ENCODE assay signal across 11 cellular contexts in the genomic region with DNA sequence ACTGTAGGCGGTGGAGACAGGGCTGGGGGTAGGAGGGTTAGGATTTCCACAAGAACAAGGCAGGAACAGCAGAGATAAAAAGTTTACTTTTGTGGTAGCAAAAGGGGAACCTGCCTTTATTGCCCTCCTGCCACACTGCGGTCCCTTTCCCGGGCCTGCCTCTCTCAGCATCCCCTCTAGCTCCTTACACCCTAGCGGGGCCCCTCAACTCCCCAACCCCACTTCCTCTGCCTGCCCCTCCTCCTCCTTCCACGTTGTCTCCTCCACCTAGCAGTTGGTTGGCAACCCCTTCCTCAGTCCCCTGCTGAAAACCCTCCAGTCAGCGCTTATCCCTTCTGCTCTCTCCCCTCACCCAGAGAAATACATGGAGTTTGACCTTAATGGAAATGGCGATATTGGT. TPM values are rescaled to one million over a fixed set of nuclear protein-coding genes. Genes with fewer than 3 reads are reported as not detected.
DNase-seq lines count a peak whose midpoint lies in the region; ATAC-seq lines count a peak whose summit lies in the region.
"Had no signal": no experiment of that assay in that cellular context is flagged by ENCODE, and none has a peak within 500 bp of the region (broad histone marks: within the 10 kb centered on the region; RNA-seq: fewer than 3 reads in every experiment).

No MANE protein-coding gene starts in this region.

- H3K9ac ChIP-seq in HUES64 (ENCODE audit: low read depth, low read length), result 0 out of 2 replicates have a peak overlapping the region, but pooled peaks have one; percentile 32

- intact Hi-C loops in posterior vena cava (cut with DNase I), result no loop called here

- DNase-seq in Ammon's horn (ENCODE audit: low spot score) (peak; percentile 34), medulla oblongata (ENCODE audit: extremely low spot score) (peak; percentile 30), posterior vena cava (ENCODE audit: low spot score) (no peak), A172 (ENCODE audit: low spot score) (no peak), HuH-7 (ENCODE audit: low spot score) (no peak)
- peak; percentile 75 for DNase-seq in activated CD8-positive, alpha-beta memory T cell treated with anti-CD3 and anti-CD28 coated beads, Interleukin-2, amount 50 U/mL, for 48 hours
- DNase-seq: gastrocnemius medialis had no signal

- H3K4me1 ChIP-seq in HUES64 (ENCODE audit: insufficient read depth, low read length), result peaks cover 10% of the 10 kb centered on the region; the same call in 1 of the 2 replicates

- 72% methylated on average over 7 of the region's 7 CpGs for WGBS in HUES64

- no peak overlapping the region for H3K27ac ChIP-seq in HUES64 (ENCODE audit: low read depth, low read length)
- H3K27ac ChIP-seq: gastrocnemius medialis had no signal

- H3K27me3 ChIP-seq in HUES64 (ENCODE audit: insufficient read depth, low read length), result no peaks in the 10 kb centered on the region
- H3K27me3 ChIP-seq: gastrocnemius medialis had no signal

- H3K36me3 ChIP-seq in HUES64 (ENCODE audit: insufficient read depth, low read length), result no peaks in the 10 kb centered on the region
- H3K36me3 ChIP-seq: gastrocnemius medialis had no signal

- no peaks in the 10 kb centered on the region for H3K9me3 ChIP-seq in HUES64 (ENCODE audit: insufficient read depth, low read depth, low read length)
- H3K9me3 ChIP-seq: gastrocnemius medialis had no signal

- no peak for ATAC-seq in GM19351 (IDR thresholded peaks at IDR 0.05; ENCODE audit: unreplicated experiment)
- ATAC-seq: gastrocnemius medialis had no signal

- H3K4me3 ChIP-seq in HUES64 (ENCODE audit: low read length), result no peak overlapping the region

RNA-seq across cellular contexts. Expression of a gene that starts 0.7 kb away (rescaled TPM):
- 7.2 TPM for polyA plus RNA-seq in HUES64 (2013, experiment 1 of 2)
- 8.2 TPM for polyA plus RNA-seq in HUES64 (2013, experiment 2 of 2)
- total RNA-seq in posterior vena cava, result 10 to 100 TPM; 18.1 to 68.7 TPM
- not detected in 2 replicates for total RNA-seq in A172 (2014; rRNA removed; shearing (Covaris generic))
- total RNA-seq: pulmonary artery endothelial cell, RPMI7951 had no signal

RNA-seq across cellular contexts. Expression of a gene that starts 4.8 kb away (rescaled TPM):
- polyA plus RNA-seq in HUES64 (2013, experiment 1 of 2), result 191 TPM
- polyA plus RNA-seq in HUES64 (2013, experiment 2 of 2), result 211 TPM
- 100 to 1,000 TPM; 119 to 133 TPM for total RNA-seq in posterior vena cava
- 46.7 and 55.9 TPM in 2 replicates for total RNA-seq in A172 (2014; rRNA removed; shearing (Covaris generic))

RNA-seq across cellular contexts. Expression of a gene that starts 22.9 kb away (rescaled TPM):
- polyA plus RNA-seq in HUES64 (2013, experiment 1 of 2), result not detected
- not detected for polyA plus RNA-seq in HUES64 (2013, experiment 2 of 2)
- total RNA-seq in posterior vena cava, result not detected
- total RNA-seq in A172 (2014; rRNA removed; shearing (Covaris generic)), result not detected in 2 replicates
- total RNA-seq: gastrocnemius medialis, pulmonary artery endothelial cell had no signal

RNA-seq across cellular contexts. Expression of a gene that starts 29.7 kb away (rescaled TPM):
- polyA plus RNA-seq in HUES64 (2013, experiment 1 of 2), result not detected
- not detected for polyA plus RNA-seq in HUES64 (2013, experiment 2 of 2)
- total RNA-seq in posterior vena cava, result 10 to 100 TPM in 1 of 2 donors, 1 to 10 TPM in 1; 9.2 to 24.8 TPM
- not detected in 2 replicates for total RNA-seq in A172 (2014; rRNA removed; shearing (Covaris generic))
- total RNA-seq: RPMI7951 had no signal

RNA-seq across cellular contexts. Expression of a gene that starts 33.5 kb away (rescaled TPM):
- polyA plus RNA-seq in HUES64 (2013, experiment 1 of 2), result not detected
- not detected for polyA plus RNA-seq in HUES64 (2013, experiment 2 of 2)
- 1 to 10 TPM in 1 of 2 donors, under 1 TPM in 1; 0.90 to 1.6 TPM for total RNA-seq in posterior vena cava
- total RNA-seq in A172 (2014; rRNA removed; shearing (Covaris generic)), result not detected in 2 replicates
- total RNA-seq: gastrocnemius medialis, RPMI7951 had no signal

Comparison
In these comparisons a context has a peak if more than half of its experiments do, and no peak if none do; other contexts are left out.
1. DNase-seq: peak in Ammon's horn (single experiment), activated CD8-positive, alpha-beta memory T cell treated with anti-CD3 and anti-CD28 coated beads, Interleukin-2, amount 50 U/mL, for 48 hours (single experiment) and medulla oblongata (single experiment); none in posterior vena cava (single experiment), A172 (single experiment) and HuH-7 (single experiment).
2. RNA of a gene that starts 0.7 kb away (total RNA-seq): 18.1 to 68.7 TPM in posterior vena cava; not detected in A172; every median in the first group is over 10 times any median in the second.